In the genomic region with DNA sequence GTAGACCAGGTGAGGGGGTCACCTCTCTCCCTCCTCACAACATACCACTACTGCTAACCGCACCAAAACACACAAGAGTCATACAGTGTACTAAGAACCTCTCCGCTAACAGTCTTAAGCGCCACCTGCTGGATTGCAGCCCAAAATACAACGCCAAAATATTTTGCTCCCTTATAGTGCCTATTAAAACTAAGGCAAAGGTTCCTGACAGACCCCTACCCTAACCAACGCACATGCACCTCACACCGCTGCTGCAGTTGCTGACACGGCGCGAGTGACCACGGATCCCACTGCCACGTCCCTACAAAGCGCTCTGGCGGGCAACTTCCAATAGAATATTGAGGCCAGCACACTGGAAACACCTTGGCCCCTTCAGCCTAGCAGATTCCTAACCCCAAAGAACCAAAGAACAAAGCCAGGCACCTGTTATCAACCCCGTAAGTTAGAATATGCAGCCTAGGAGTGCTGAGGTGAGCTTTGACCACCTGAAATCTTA, we compare ENCODE assay signal across 8 cellular contexts.
DNase-seq lines count a peak whose midpoint lies in the region; TF ChIP-seq lines count a peak whose summit lies in the region.

No MANE protein-coding gene starts in this region.

- H2AFZ ChIP-seq in Loucy (ENCODE audit: low read length), result no peak overlapping the region

- TF ChIP-seq CTCF in GM12875 (IDR thresholded peaks at IDR 0.05; ENCODE audit: borderline replicate concordance, insufficient read depth, low read depth, low read length) (peak; percentile 65; the same call in 1 of the 2 replicates), HFF-Myc (IDR thresholded peaks at IDR 0.05; ENCODE audit: low read depth, low read length, missing control alignments) (peak; percentile 77), Loucy (conservative IDR thresholded peaks at IDR 0.05; ENCODE audit: low read length) (peak; percentile 67), VCaP (conservative IDR thresholded peaks at IDR 0.05) (peak; percentile 85)

- no peaks in the 10 kb centered on the region for H4K20me1 ChIP-seq in Loucy (ENCODE audit: insufficient read depth, low read length, poor library complexity, severe bottlenecking)

- no peaks in the 10 kb centered on the region for H3K4me1 Mint-ChIP-seq in T-helper 2 cell treated with Interferon-gamma antibody and Interleukin-4, amounts not matched to agents 5 μg/mL and 100 μg/mL, for 36 hours (ENCODE audit: low read depth)

- H3K9me3 Mint-ChIP-seq in T-helper 2 cell treated with Interferon-gamma antibody and Interleukin-4, amounts not matched to agents 5 μg/mL and 100 μg/mL, for 36 hours, result no peaks in the 10 kb centered on the region

- H3K4me2 ChIP-seq in Loucy (ENCODE audit: low read depth, low read length, poor library complexity, severe bottlenecking), result no peak overlapping the region

- no peaks in the 10 kb centered on the region for H3K4me1 ChIP-seq in Loucy (ENCODE audit: insufficient read depth, low read length, poor library complexity, severe bottlenecking)

- H3K9me2 ChIP-seq in Loucy (replicated peaks; ENCODE audit: low read depth, low read length), result no peaks in the 10 kb centered on the region

- no peaks in the 10 kb centered on the region for H3K27me3 Mint-ChIP-seq in T-helper 2 cell treated with Interferon-gamma antibody and Interleukin-4, amounts not matched to agents 5 μg/mL and 100 μg/mL, for 36 hours (ENCODE audit: low read depth)

- H3K36me3 ChIP-seq in Loucy (ENCODE audit: insufficient read depth, low read length), result no peaks in the 10 kb centered on the region

- peak; percentile 44 to 47 for DNase-seq in AML-193 (lab: John Stamatoyannopoulos, UW)
- peak; percentile 39 for DNase-seq in HFF-Myc (ENCODE audit: extremely low read depth, low read depth)
- DNase-seq in iPS DF 4.7 (ENCODE audit: extremely low read depth, low spot score), result peak; percentile 44
- no peak for DNase-seq in epidermal melanocyte (ENCODE audit: insufficient read length, low spot score)
- no peak for DNase-seq in T-helper 2 cell treated with Interferon-gamma antibody and Interleukin-4, amounts not matched to agents 5 μg/mL and 100 μg/mL, for 36 hours (ENCODE audit: low spot score)

- no peak overlapping the region for H3K27ac Mint-ChIP-seq in T-helper 2 cell treated with Interferon-gamma antibody and Interleukin-4, amounts not matched to agents 5 μg/mL and 100 μg/mL, for 36 hours

- no peaks in the 10 kb centered on the region for H3K36me3 Mint-ChIP-seq in T-helper 2 cell treated with Interferon-gamma antibody and Interleukin-4, amounts not matched to agents 5 μg/mL and 100 μg/mL, for 36 hours (ENCODE audit: low read depth)

- no peaks in the 10 kb centered on the region for H3K79me2 ChIP-seq in Loucy (ENCODE audit: insufficient read depth, low read length)

- H3K4me3 ChIP-seq in GM12875 (ENCODE audit: low read depth, low read length) (no peak overlapping the region), HFF-Myc (replicated peaks; ENCODE audit: low read depth, low read length) (no peak overlapping the region), Loucy (ENCODE audit: low read length, poor library complexity, severe bottlenecking) (no peak overlapping the region)

- no peaks in the 10 kb centered on the region for H3K9me3 ChIP-seq in Loucy (ENCODE audit: insufficient read depth, low read depth, low read length)

- H3K27me3 ChIP-seq in Loucy (ENCODE audit: insufficient read depth, low read length, poor library complexity, severe bottlenecking), result no peaks in the 10 kb centered on the region

- no peaks in the 10 kb centered on the region for H3F3A ChIP-seq in Loucy (ENCODE audit: low read depth)

- H3K4me3 Mint-ChIP-seq in T-helper 2 cell treated with Interferon-gamma antibody and Interleukin-4, amounts not matched to agents 5 μg/mL and 100 μg/mL, for 36 hours, result no peak overlapping the region

- no peak overlapping the region for H3K9ac ChIP-seq in Loucy (ENCODE audit: low read depth, low read length, poor library complexity, severe bottlenecking)

- no peak overlapping the region for H3K27ac ChIP-seq in VCaP

Comparison
In these comparisons a context has a peak if more than half of its experiments do, and no peak if none do; other contexts are left out.
1. DNase-seq: peak in AML-193 (2 of 2), HFF-Myc (single experiment) and iPS DF 4.7 (single experiment); none in epidermal melanocyte (single experiment) and T-helper 2 cell treated with Interferon-gamma antibody and Interleukin-4, amounts not matched to agents 5 μg/mL and 100 μg/mL, for 36 hours (single experiment).
2. Peak in every context shown above with its lines, with median percentiles within 50 percentile points of each other: CTCF ChIP-seq.